34 cellular contexts compared by ENCODE assay signal in the genomic region with DNA sequence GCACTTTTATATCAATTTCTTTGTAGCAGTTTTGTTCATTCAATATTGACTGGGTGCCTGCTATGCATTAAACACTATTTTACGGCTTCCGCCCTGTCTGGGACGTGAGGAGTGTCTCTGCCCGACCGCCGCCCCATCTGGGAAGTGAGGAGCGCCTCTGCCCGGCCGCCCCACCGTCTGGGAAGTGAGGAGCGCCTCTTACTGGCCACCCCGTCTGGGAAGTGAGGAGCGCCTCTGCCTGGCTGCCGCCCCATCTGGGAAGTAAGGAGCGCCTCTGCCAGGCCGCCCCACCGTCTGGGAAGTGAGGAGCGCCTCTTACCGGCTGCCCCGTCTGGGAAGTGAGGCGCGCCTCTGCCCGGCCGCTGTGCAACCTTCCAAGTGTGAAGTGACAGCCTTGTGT.
"Had no signal": no experiment of that assay in that cellular context is flagged by ENCODE, and none has a peak within 500 bp of the region (broad histone marks: within the 10 kb centered on the region; RNA-seq: fewer than 3 reads in every experiment).

No MANE protein-coding gene starts in this region.

- H3K4me3 Mint-ChIP-seq: activated CD4-positive, alpha-beta memory T cell treated with anti-CD3 and anti-CD28 coated beads for 36 hours; activated CD4-positive, alpha-beta T cell treated with anti-CD3 and anti-CD28 coated beads for 36 hours; activated CD4-positive, alpha-beta T cell treated with anti-CD3 and anti-CD28 coated beads, Interleukin-2, amount 10 ng/mL, durations not matched to agents 24 days and 14 days; activated CD8-positive, alpha-beta memory T cell treated with anti-CD3 and anti-CD28 coated beads, Interleukin-2, amount 10 ng/mL, durations not matched to agents 7 days and 5 days; activated CD8-positive, alpha-beta T cell treated with anti-CD3 and anti-CD28 coated beads, Interleukin-2, amount 10 ng/mL, durations not matched to agents 7 days and 5 days; activated naive CD4-positive, alpha-beta T cell treated with anti-CD3 and anti-CD28 coated beads for 36 hours; activated naive CD4-positive, alpha-beta T cell treated with anti-CD3 and anti-CD28 coated beads, Interleukin-2, amount 50 U/mL, for 24 hours; activated naive CD8-positive, alpha-beta T cell treated with anti-CD3 and anti-CD28 coated beads for 36 hours; activated naive CD8-positive, alpha-beta T cell treated with anti-CD3 and anti-CD28 coated beads, Interleukin-2, amount 50 U/mL, for 24 hours; activated T-helper 1 cell treated with anti-CD3 and anti-CD28 coated beads, Interleukin-12 subunit alpha, Interleukin-12 subunit beta, Interleukin-2, Interleukin-4 antibody, amounts not matched to agents 30 ng/mL and 10 ng/mL and 1 ng/mL, durations not matched to agents 14 hours and 24 hours and 36 hours; T-helper 17 cell; T-helper 2 cell treated with Interferon-gamma antibody and Interleukin-4, amounts not matched to agents 5 μg/mL and 100 μg/mL, for 36 hours had no signal

- H3K27ac ChIP-seq: adrenal gland, body of pancreas, colonic mucosa, epithelial cell of prostate, WERI-Rb-1 had no signal

- H3K27me3 ChIP-seq: adrenal gland, body of pancreas, colonic mucosa, esophagus squamous epithelium, gastroesophageal sphincter had no signal

- DNase-seq: activated CD4-positive, alpha-beta memory T cell treated with anti-CD3 and anti-CD28 coated beads for 36 hours; activated CD4-positive, alpha-beta T cell treated with anti-CD3 and anti-CD28 coated beads for 36 hours; activated CD4-positive, alpha-beta T cell treated with anti-CD3 and anti-CD28 coated beads, Interleukin-2, amount 10 ng/mL, durations not matched to agents 24 days and 14 days; activated CD4-positive, CD25-positive, alpha-beta regulatory T cell; activated CD4-positive, CD25-positive, alpha-beta regulatory T cell treated with anti-CD3 and anti-CD28 coated beads, Interleukin-2, amount 50 U/mL, for 72 hours; activated CD8-positive, alpha-beta memory T cell treated with anti-CD3 and anti-CD28 coated beads, Interleukin-2, amount 10 ng/mL, durations not matched to agents 7 days and 5 days; activated CD8-positive, alpha-beta memory T cell treated with anti-CD3 and anti-CD28 coated beads, Interleukin-2, amount 50 U/mL, for 4 hours; activated CD8-positive, alpha-beta T cell treated with anti-CD3 and anti-CD28 coated beads, Interleukin-2, amount 10 ng/mL, durations not matched to agents 7 days and 5 days; activated effector memory CD4-positive, alpha-beta T cell treated with anti-CD3 and anti-CD28 coated beads, Interleukin-2, amount 50 U/mL, for 16 hours; activated naive CD4-positive, alpha-beta T cell treated with anti-CD3 and anti-CD28 coated beads for 36 hours; activated naive CD8-positive, alpha-beta T cell treated with anti-CD3 and anti-CD28 coated beads for 36 hours; activated naive CD8-positive, alpha-beta T cell treated with anti-CD3 and anti-CD28 coated beads, Interleukin-2, amount 50 U/mL, for 24 hours; activated T-cell treated with anti-CD3 and anti-CD28 coated beads, Interleukin-2, amount 50 U/mL, for 1 hour; activated T-cell treated with anti-CD3 and anti-CD28 coated beads, Interleukin-2, amount 50 U/mL, for 48 hours; adrenal gland; amygdala; aorta; body of pancreas; caudate nucleus; colonic mucosa; effector CD8-positive, alpha-beta T cell; esophagus squamous epithelium; foreskin melanocyte; T-helper 1 cell; T-helper 17 cell; T1000; WERI-Rb-1 had no signal

- H3K9me3 Mint-ChIP-seq: activated CD4-positive, alpha-beta memory T cell treated with anti-CD3 and anti-CD28 coated beads for 36 hours; activated CD4-positive, alpha-beta T cell treated with anti-CD3 and anti-CD28 coated beads, Interleukin-2, amount 10 ng/mL, durations not matched to agents 24 days and 14 days; activated naive CD4-positive, alpha-beta T cell treated with anti-CD3 and anti-CD28 coated beads for 36 hours; activated naive CD4-positive, alpha-beta T cell treated with anti-CD3 and anti-CD28 coated beads, Interleukin-2, amount 50 U/mL, for 24 hours; activated naive CD8-positive, alpha-beta T cell treated with anti-CD3 and anti-CD28 coated beads for 36 hours; activated naive CD8-positive, alpha-beta T cell treated with anti-CD3 and anti-CD28 coated beads, Interleukin-2, amount 50 U/mL, for 24 hours; activated T-helper 1 cell treated with anti-CD3 and anti-CD28 coated beads, Interleukin-12 subunit alpha, Interleukin-12 subunit beta, Interleukin-2, Interleukin-4 antibody, amounts not matched to agents 30 ng/mL and 10 ng/mL and 1 ng/mL, durations not matched to agents 14 hours and 24 hours and 36 hours; activated T-helper 2 cell treated with anti-CD3 and anti-CD28 coated beads, Interferon-gamma antibody, Interleukin-2, Interleukin-4, amounts not matched to agents 10 μg/mL and 5 μg/mL and 100 μg/mL, durations not matched to agents 14 hours and 24 hours and 36 hours; T-helper 2 cell treated with Interferon-gamma antibody and Interleukin-4, amounts not matched to agents 5 μg/mL and 100 μg/mL, for 36 hours had no signal

- H3K27ac Mint-ChIP-seq: activated CD4-positive, alpha-beta memory T cell treated with anti-CD3 and anti-CD28 coated beads for 36 hours; activated CD4-positive, alpha-beta T cell treated with anti-CD3 and anti-CD28 coated beads for 36 hours; activated CD4-positive, alpha-beta T cell treated with anti-CD3 and anti-CD28 coated beads, Interleukin-2, amount 10 ng/mL, durations not matched to agents 24 days and 14 days; activated CD8-positive, alpha-beta memory T cell treated with anti-CD3 and anti-CD28 coated beads, Interleukin-2, amount 10 ng/mL, durations not matched to agents 7 days and 5 days; activated CD8-positive, alpha-beta T cell treated with anti-CD3 and anti-CD28 coated beads, Interleukin-2, amount 10 ng/mL, durations not matched to agents 7 days and 5 days; activated naive CD4-positive, alpha-beta T cell treated with anti-CD3 and anti-CD28 coated beads for 36 hours; activated naive CD8-positive, alpha-beta T cell treated with anti-CD3 and anti-CD28 coated beads for 36 hours; activated naive CD8-positive, alpha-beta T cell treated with anti-CD3 and anti-CD28 coated beads, Interleukin-2, amount 50 U/mL, for 24 hours; activated T-helper 1 cell treated with anti-CD3 and anti-CD28 coated beads, Interleukin-12 subunit alpha, Interleukin-12 subunit beta, Interleukin-2, Interleukin-4 antibody, amounts not matched to agents 30 ng/mL and 10 ng/mL and 1 ng/mL, durations not matched to agents 14 hours and 24 hours and 36 hours; activated T-helper 2 cell treated with anti-CD3 and anti-CD28 coated beads, Interferon-gamma antibody, Interleukin-2, Interleukin-4, amounts not matched to agents 10 μg/mL and 5 μg/mL and 100 μg/mL, durations not matched to agents 14 hours and 24 hours and 36 hours; T-helper 17 cell; T-helper 2 cell treated with Interferon-gamma antibody and Interleukin-4, amounts not matched to agents 5 μg/mL and 100 μg/mL, for 36 hours had no signal

- H3K9me3 ChIP-seq: adrenal gland, body of pancreas, colonic mucosa, esophagus squamous epithelium, gastroesophageal sphincter had no signal

- H3K4me1 Mint-ChIP-seq: activated CD4-positive, alpha-beta T cell treated with anti-CD3 and anti-CD28 coated beads for 36 hours; activated CD4-positive, alpha-beta T cell treated with anti-CD3 and anti-CD28 coated beads, Interleukin-2, amount 10 ng/mL, durations not matched to agents 24 days and 14 days; activated CD8-positive, alpha-beta memory T cell treated with anti-CD3 and anti-CD28 coated beads, Interleukin-2, amount 10 ng/mL, durations not matched to agents 7 days and 5 days; activated naive CD4-positive, alpha-beta T cell treated with anti-CD3 and anti-CD28 coated beads, Interleukin-2, amount 50 U/mL, for 24 hours; activated naive CD8-positive, alpha-beta T cell treated with anti-CD3 and anti-CD28 coated beads for 36 hours; activated naive CD8-positive, alpha-beta T cell treated with anti-CD3 and anti-CD28 coated beads, Interleukin-2, amount 50 U/mL, for 24 hours; T-helper 17 cell had no signal

- H3K4me1 ChIP-seq: body of pancreas, colonic mucosa had no signal

- H3K36me3 Mint-ChIP-seq: activated CD4-positive, alpha-beta memory T cell treated with anti-CD3 and anti-CD28 coated beads for 36 hours; activated CD8-positive, alpha-beta memory T cell treated with anti-CD3 and anti-CD28 coated beads, Interleukin-2, amount 10 ng/mL, durations not matched to agents 7 days and 5 days; activated naive CD4-positive, alpha-beta T cell treated with anti-CD3 and anti-CD28 coated beads, Interleukin-2, amount 50 U/mL, for 24 hours; activated naive CD8-positive, alpha-beta T cell treated with anti-CD3 and anti-CD28 coated beads for 36 hours had no signal

- H3K36me3 ChIP-seq: adrenal gland, colonic mucosa had no signal

- FAIRE-seq: endothelial cell of umbilical vein had no signal

- H3K4me3 ChIP-seq: adrenal gland, body of pancreas, colonic mucosa, esophagus squamous epithelium, gastroesophageal sphincter had no signal

- ATAC-seq: activated CD4-positive, alpha-beta T cell treated with anti-CD3 and anti-CD28 coated beads for 36 hours; activated CD8-positive, alpha-beta memory T cell treated with anti-CD3 and anti-CD28 coated beads, Interleukin-2, amount 10 ng/mL, durations not matched to agents 7 days and 5 days; activated CD8-positive, alpha-beta T cell treated with anti-CD3 and anti-CD28 coated beads, Interleukin-2, amount 10 ng/mL, durations not matched to agents 7 days and 5 days; activated naive CD8-positive, alpha-beta T cell treated with anti-CD3 and anti-CD28 coated beads, Interleukin-2, amount 50 U/mL, for 24 hours; body of pancreas; gastroesophageal sphincter; T-helper 17 cell had no signal
